1 cellular context compared by ENCODE assay signal in genomic region chr20:5524886-5525285, GRCh38.
TF ChIP-seq lines count a peak whose summit lies in the region.

No MANE protein-coding gene starts in this region.

TF ChIP-seq in K562, 482 proteins besides CTCF, POLR2A, EP300 and RAD21 (continued from another document):
- TF ChIP-seq ATF3 (IDR thresholded peaks at IDR 0.05) (no peak), ATF3 (CRISPR knock-in tag; conservative IDR thresholded peaks at IDR 0.05) (no peak), HIVEP1 (CRISPR knock-in tag; IDR thresholded peaks at IDR 0.05) (no peak), SRSF7 (optimal IDR thresholded peaks at IDR 0.05; ENCODE audit: low read depth, low read length) (no peak), BCLAF1 (IDR thresholded peaks at IDR 0.05; ENCODE audit: borderline replicate concordance in 1 of 2, control insufficient read depth in 1 of 2, low read depth in 2 of 2, low read length in 1 of 2) (no peak), HBP1 (CRISPR knock-in tag; IDR thresholded peaks at IDR 0.05) (no peak), ZFP91 (CRISPR knock-in tag; IDR thresholded peaks at IDR 0.05) (no peak), ZBTB43 (CRISPR knock-in tag; IDR thresholded peaks at IDR 0.05) (no peak), CEBPG (CRISPR knock-in tag; IDR thresholded peaks at IDR 0.05) (no peak), CEBPG (tag; conservative IDR thresholded peaks at IDR 0.05 in 1 of 2, IDR thresholded peaks at IDR 0.05 in 1 of 2) (peak; percentile 36; a peak in 2 of 4 replicates), EHMT2 (IDR thresholded peaks at IDR 0.05) (no peak)
